8 cellular contexts compared by ENCODE assay signal in genomic region chr12:47307680-47308399, GRCh38.
DNase-seq lines count a peak whose midpoint lies in the region; ATAC-seq and FAIRE-seq lines count a peak whose summit lies in the region.

No MANE protein-coding gene starts in this region.

- DNase-seq in DMS53 treated with DMSO at 0.1 percent for 48 hours (lab: John Stamatoyannopoulos, UW; ENCODE audit: unreplicated experiment) (peak; percentile 96), HTR-8/SVneo (ENCODE audit: insufficient read length, low spot score) (peak; percentile 55), RCC 7860 (ENCODE audit: low spot score) (peak; percentile 78), glomerular visceral epithelial cell (ENCODE audit: extremely low spot score) (peak; percentile 80), middle frontal gyrus (ENCODE audit: extremely low spot score, low spot score) (no peak)
- peak; percentile 12 for DNase-seq in activated T-helper 9 cell treated with anti-CD3 and anti-CD28 coated beads, Interleukin-2, amount 50 U/mL, for 16 hours (ENCODE audit: low read depth)

- peak overlapping the region; percentile 1 for H3K4me2 ChIP-seq in skeletal muscle satellite cell (ENCODE audit: low read length)

- H3K9ac ChIP-seq in skeletal muscle satellite cell (ENCODE audit: low read depth, low read length), result no peak overlapping the region

- no peaks in the 10 kb centered on the region for H3K9me3 ChIP-seq in skeletal muscle satellite cell (replicated peaks; ENCODE audit: low read length)

- no peaks in the 10 kb centered on the region for H3K36me3 ChIP-seq in skeletal muscle satellite cell (ENCODE audit: insufficient read depth, low read length)

- ATAC-seq in GM21529 (IDR thresholded peaks at IDR 0.05; ENCODE audit: unreplicated experiment), result peak; percentile 88

- H3K4me1 ChIP-seq in skeletal muscle satellite cell (ENCODE audit: control insufficient read depth, insufficient read depth, low read length), result peaks cover 16% of the 10 kb centered on the region

- FAIRE-seq in HTR-8/SVneo (lab: Jason Lieb, UNC) (no peak), RCC 7860 (lab: Jason Lieb, UNC) (peak; percentile 36)

- H3K27me3 ChIP-seq in skeletal muscle satellite cell (ENCODE audit: control insufficient read depth, insufficient read depth, low read length), result no peaks in the 10 kb centered on the region

- H3K4me3 ChIP-seq in skeletal muscle satellite cell (ENCODE audit: low read length), result no peak overlapping the region
